Comparison of ENCODE assay signal across 27 cellular contexts in the genomic region with DNA sequence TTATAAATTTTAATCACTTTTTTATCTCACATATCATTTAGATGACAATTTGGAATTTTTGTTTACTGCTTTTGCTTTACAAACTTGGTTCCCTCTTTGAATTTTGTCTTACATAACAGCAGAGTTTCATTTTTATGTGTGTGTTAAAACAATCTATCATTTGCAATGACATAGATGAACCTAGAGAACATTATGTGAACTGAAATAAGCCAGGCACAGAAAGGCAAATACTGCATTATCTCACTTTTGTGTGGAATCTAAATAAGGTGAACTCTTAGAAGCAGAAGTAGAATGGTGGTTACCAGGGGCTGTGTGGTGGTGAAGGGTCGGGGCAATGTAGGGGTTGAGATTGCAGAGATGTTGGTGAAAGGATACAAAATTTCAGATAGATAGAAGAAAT.
"Had no signal": no experiment of that assay in that cellular context is flagged by ENCODE, and none has a peak within 500 bp of the region (broad histone marks: within the 10 kb centered on the region; RNA-seq: fewer than 3 reads in every experiment).

No MANE protein-coding gene starts in this region.

- H3K36me3 ChIP-seq: esophagus squamous epithelium, gastrocnemius medialis, neural progenitor cell, sigmoid colon, suprapubic skin, tibial artery, upper lobe of right lung had no signal

- H3K9ac ChIP-seq: neural progenitor cell, parathyroid adenoma had no signal

- H3K4me3 ChIP-seq: esophagus squamous epithelium, gastrocnemius medialis, neural progenitor cell, psoas muscle, sigmoid colon, suprapubic skin, tibial artery, upper lobe of right lung had no signal

- DNase-seq: activated CD4-positive, alpha-beta T cell treated with anti-CD3 and anti-CD28 coated beads for 4 hours; activated CD4-positive, alpha-beta T cell treated with anti-CD3 and anti-CD28 coated beads, Interleukin-2, amount 50 U/mL, for 4 hours; activated gamma-delta T cell; activated naive CD4-positive, alpha-beta T cell treated with anti-CD3 and anti-CD28 coated beads, Interleukin-2, amount 10 ng/mL, durations not matched to agents 7 days and 5 days; amygdala; caudate nucleus; esophagus squamous epithelium; gastrocnemius medialis; glutamatergic neuron; left cardiac atrium; mammary epithelial cell; midbrain; naive thymus-derived CD8-positive, alpha-beta T cell; occipital lobe; psoas muscle; sigmoid colon; small intestine; stimulated activated CD4-positive, alpha-beta T cell treated with anti-CD3 and anti-CD28 coated beads, Interleukin-1b, Interleukin-23, amount 100 ng/mL, for 48 hours; stimulated activated naive B cell treated with anti-CD40 and anti-IgM and Interleukin-4, amounts not matched to agents 10 μg/mL and 1 μg/mL and 100 μg/mL, for 72 hours; T-helper 1 cell; tibial artery; upper lobe of right lung had no signal

- H3K27ac ChIP-seq: epithelial cell of prostate, esophagus squamous epithelium, gastrocnemius medialis, neural progenitor cell, parathyroid adenoma, psoas muscle, suprapubic skin, tibial artery, upper lobe of right lung had no signal

- H3K4me3 Mint-ChIP-seq: activated naive CD4-positive, alpha-beta T cell treated with anti-CD3 and anti-CD28 coated beads, Interleukin-2, amount 10 ng/mL, durations not matched to agents 7 days and 5 days; naive thymus-derived CD8-positive, alpha-beta T cell; neural progenitor cell; stimulated activated naive B cell treated with anti-CD40 and anti-IgM and Interleukin-4, amounts not matched to agents 10 μg/mL and 1 μg/mL and 100 μg/mL, for 72 hours; T-helper 2 cell treated with Interferon-gamma antibody and Interleukin-4, amounts not matched to agents 5 μg/mL and 100 μg/mL, for 36 hours had no signal

- H3K4me1 Mint-ChIP-seq: activated naive CD4-positive, alpha-beta T cell treated with anti-CD3 and anti-CD28 coated beads, Interleukin-2, amount 10 ng/mL, durations not matched to agents 7 days and 5 days; naive thymus-derived CD8-positive, alpha-beta T cell; stimulated activated naive B cell treated with anti-CD40 and anti-IgM and Interleukin-4, amounts not matched to agents 10 μg/mL and 1 μg/mL and 100 μg/mL, for 72 hours had no signal

- H3K9me3 ChIP-seq: esophagus squamous epithelium, gastrocnemius medialis, psoas muscle, sigmoid colon, suprapubic skin, tibial artery, upper lobe of right lung had no signal

- H3K9me3 Mint-ChIP-seq: activated naive CD4-positive, alpha-beta T cell treated with anti-CD3 and anti-CD28 coated beads, Interleukin-2, amount 10 ng/mL, durations not matched to agents 7 days and 5 days; neural progenitor cell; stimulated activated naive B cell treated with anti-CD40 and anti-IgM and Interleukin-4, amounts not matched to agents 10 μg/mL and 1 μg/mL and 100 μg/mL, for 72 hours; T-helper 2 cell treated with Interferon-gamma antibody and Interleukin-4, amounts not matched to agents 5 μg/mL and 100 μg/mL, for 36 hours had no signal

- H3K27me3 Mint-ChIP-seq: activated naive CD4-positive, alpha-beta T cell treated with anti-CD3 and anti-CD28 coated beads, Interleukin-2, amount 10 ng/mL, durations not matched to agents 7 days and 5 days; stimulated activated naive B cell treated with anti-CD40 and anti-IgM and Interleukin-4, amounts not matched to agents 10 μg/mL and 1 μg/mL and 100 μg/mL, for 72 hours had no signal

- H3K4me2 ChIP-seq: neural progenitor cell had no signal

- ATAC-seq: gastrocnemius medialis; left cardiac atrium; naive thymus-derived CD8-positive, alpha-beta T cell; psoas muscle; stimulated activated naive B cell treated with anti-CD40 and anti-IgM and Interleukin-4, amounts not matched to agents 10 μg/mL and 1 μg/mL and 100 μg/mL, for 72 hours; upper lobe of right lung had no signal

- H3K36me3 Mint-ChIP-seq: activated naive CD4-positive, alpha-beta T cell treated with anti-CD3 and anti-CD28 coated beads, Interleukin-2, amount 10 ng/mL, durations not matched to agents 7 days and 5 days; naive thymus-derived CD8-positive, alpha-beta T cell; neural progenitor cell; stimulated activated naive B cell treated with anti-CD40 and anti-IgM and Interleukin-4, amounts not matched to agents 10 μg/mL and 1 μg/mL and 100 μg/mL, for 72 hours had no signal

- H3K27ac Mint-ChIP-seq: activated naive CD4-positive, alpha-beta T cell treated with anti-CD3 and anti-CD28 coated beads, Interleukin-2, amount 10 ng/mL, durations not matched to agents 7 days and 5 days; naive thymus-derived CD8-positive, alpha-beta T cell; neural progenitor cell; stimulated activated naive B cell treated with anti-CD40 and anti-IgM and Interleukin-4, amounts not matched to agents 10 μg/mL and 1 μg/mL and 100 μg/mL, for 72 hours; T-helper 2 cell treated with Interferon-gamma antibody and Interleukin-4, amounts not matched to agents 5 μg/mL and 100 μg/mL, for 36 hours had no signal

- H3K4me1 ChIP-seq: parathyroid adenoma, psoas muscle had no signal

- H3K27me3 ChIP-seq: esophagus squamous epithelium, gastrocnemius medialis, neural progenitor cell, sigmoid colon, suprapubic skin, tibial artery, upper lobe of right lung had no signal
